ENCODE assay signal across 27 cellular contexts in genomic region chr2:151906633-151906998, GRCh38.
DNase-seq lines count a peak whose midpoint lies in the region; ATAC-seq and TF ChIP-seq lines count a peak whose summit lies in the region.
"Had no signal": no experiment of that assay in that cellular context is flagged by ENCODE, and none has a peak within 500 bp of the region (broad histone marks: within the 10 kb centered on the region; RNA-seq: fewer than 3 reads in every experiment).

No MANE protein-coding gene starts in this region.

- no peak overlapping the region for H3K9ac ChIP-seq in OCI-LY3 (ENCODE audit: low read length)
- no peak overlapping the region for H3K9ac ChIP-seq in colonic mucosa (ENCODE audit: low read depth in 2 of 2, low read length in 2 of 2)
- H3K9ac ChIP-seq: SK-N-SH had no signal

- peak; percentile 69 for DNase-seq in putamen (ENCODE audit: low spot score)
- DNase-seq in activated T-cell treated with anti-CD3 and anti-CD28 coated beads, Interleukin-2, amount 50 U/mL, for 4 hours: no peak
- DNase-seq in colonic mucosa: no peak
- DNase-seq in aorta: no peak
- DNase-seq: DND-41; erythroblast; mesenchymal stem cell; natural killer cell; NCI-H2029; NCI-H446 treated with DMSO at 0.1 percent for 48 hours; NK-92 treated with Interleukin-12 subunit alpha and Interleukin-12 subunit beta, amount 100 ng/mL, for 24 hours; pancreas; sigmoid colon; SK-N-SH; stimulated activated CD4-positive, alpha-beta T cell treated with anti-CD3 and anti-CD28 coated beads, Interleukin-1b, Interleukin-23, amount 100 ng/mL, for 48 hours; T-helper 9 cell; trophoblast cell had no signal

- no peak overlapping the region for H3K4me3 ChIP-seq in OCI-LY3 (ENCODE audit: low read length)
- no peak overlapping the region for H3K4me3 ChIP-seq in colonic mucosa
- H3K4me3 ChIP-seq in aorta (ENCODE audit: low read length in 2 of 2): no peak overlapping the region
- H3K4me3 ChIP-seq: gastroesophageal sphincter, pancreas, sigmoid colon had no signal

- no peaks in the 10 kb centered on the region for H3K4me1 Mint-ChIP-seq in activated T-cell treated with anti-CD3 and anti-CD28 coated beads, Interleukin-2, amount 50 U/mL, for 4 hours (ENCODE audit: low read depth)
- H3K4me1 Mint-ChIP-seq: natural killer cell had no signal

- TF ChIP-seq CTCF in OCI-LY3 (IDR thresholded peaks at IDR 0.05; ENCODE audit: low read depth, low read length) (no peak), colonic mucosa (IDR thresholded peaks at IDR 0.05) (no peak)

- H3K36me3 ChIP-seq in OCI-LY3 (replicated peaks; ENCODE audit: low read depth, low read length) (no peaks in the 10 kb centered on the region), colonic mucosa (no peaks in the 10 kb centered on the region), aorta (ENCODE audit: control insufficient read depth in 1 of 2, insufficient read depth in 2 of 2, low read length in 1 of 2) (no peaks in the 10 kb centered on the region)
- H3K36me3 ChIP-seq: gastroesophageal sphincter, pancreas, sigmoid colon had no signal

- H3K9me3 ChIP-seq in OCI-LY3 (ENCODE audit: insufficient read depth, low read length): no peaks in the 10 kb centered on the region
- H3K9me3 ChIP-seq in colonic mucosa: no peaks in the 10 kb centered on the region
- H3K9me3 ChIP-seq in aorta (ENCODE audit: control insufficient read depth, low read length): no peaks in the 10 kb centered on the region
- H3K9me3 ChIP-seq: gastroesophageal sphincter, pancreas, sigmoid colon, SK-N-SH had no signal

- H3K4me1 ChIP-seq in OCI-LY3 (ENCODE audit: low read length): peaks cover 27% of the 10 kb centered on the region
- no peaks in the 10 kb centered on the region for H3K4me1 ChIP-seq in colonic mucosa
- peaks cover 0 to 3% of the 10 kb centered on the region in 2 donors for H3K4me1 ChIP-seq in aorta (ENCODE audit: control insufficient read depth in 1 of 2, insufficient read depth in 2 of 2, low read length in 2 of 2)
- H3K4me1 ChIP-seq: pancreas, sigmoid colon had no signal

- H3K4me3 Mint-ChIP-seq in activated T-cell treated with anti-CD3 and anti-CD28 coated beads, Interleukin-2, amount 50 U/mL, for 4 hours: no peak overlapping the region
- H3K4me3 Mint-ChIP-seq: activated naive CD8-positive, alpha-beta T cell; IgD-negative memory B cell; natural killer cell; stimulated activated naive CD8-positive, alpha-beta T cell treated with anti-CD3 and anti-CD28 coated beads, Interleukin-15, Interleukin-2, amounts not matched to agents 100 ng/mL and 50 ng/mL, for 24 hours had no signal

- peak overlapping the region; percentile 43; the same call in 1 of the 2 replicates for H3K4me2 ChIP-seq in OCI-LY3 (ENCODE audit: low read length)
- H3K4me2 ChIP-seq: SK-N-SH had no signal

- peaks cover 3% of the 10 kb centered on the region for H3K27me3 Mint-ChIP-seq in activated T-cell treated with anti-CD3 and anti-CD28 coated beads, Interleukin-2, amount 50 U/mL, for 4 hours (ENCODE audit: low read depth)
- H3K27me3 Mint-ChIP-seq: IgD-negative memory B cell had no signal

- ATAC-seq in GM19324 (IDR thresholded peaks at IDR 0.05; ENCODE audit: low FRiP score, unreplicated experiment) (peak; percentile 14), HG02588 (IDR thresholded peaks at IDR 0.05; ENCODE audit: unreplicated experiment) (peak; percentile 9), HG03442 (IDR thresholded peaks at IDR 0.05; ENCODE audit: unreplicated experiment) (no peak), aorta (ENCODE audit: low FRiP score) (no peak)
- no peak for ATAC-seq in activated T-cell treated with anti-CD3 and anti-CD28 coated beads, Interleukin-2, amount 50 U/mL, for 4 hours
- ATAC-seq: activated CD4-positive, CD25-positive, alpha-beta regulatory T cell treated with anti-CD3 and anti-CD28 coated beads, Interleukin-2, amount 50 U/mL, for 24 hours; gastroesophageal sphincter; natural killer cell; pancreas had no signal

- peaks cover 6% of the 10 kb centered on the region; the same call in 1 of the 2 replicates for H3K27me3 ChIP-seq in OCI-LY3 (ENCODE audit: low read depth, low read length)
- no peaks in the 10 kb centered on the region for H3K27me3 ChIP-seq in colonic mucosa
- H3K27me3 ChIP-seq in aorta (ENCODE audit: control insufficient read depth in 1 of 2, insufficient read depth in 2 of 2, low read length in 1 of 2): no peaks in the 10 kb centered on the region
- H3K27me3 ChIP-seq: gastroesophageal sphincter, pancreas, sigmoid colon had no signal

- WGBS in aorta, 2 donors: 94 to 98% methylated on average over 2 of the region's 2 CpGs

- intact Hi-C loops in colonic mucosa (cut with DNase I): no loop called here
- intact Hi-C loops in aorta (cut with DNase I): loop anchor here in 1 of 2 donors (10.0 kb wide), 1 partner anchor 48 kb away; no protein-coding TSS in a partner anchor

- no peaks in the 10 kb centered on the region for H3K9me3 Mint-ChIP-seq in activated T-cell treated with anti-CD3 and anti-CD28 coated beads, Interleukin-2, amount 50 U/mL, for 4 hours
- H3K9me3 Mint-ChIP-seq: IgD-negative memory B cell; natural killer cell; stimulated activated naive CD8-positive, alpha-beta T cell treated with anti-CD3 and anti-CD28 coated beads, Interleukin-15, Interleukin-2, amounts not matched to agents 100 ng/mL and 50 ng/mL, for 24 hours had no signal

- H3K27ac ChIP-seq in OCI-LY3 (ENCODE audit: low read length) (no peak overlapping the region; the same call in 1 of the 2 replicates), colonic mucosa (no peak overlapping the region), aorta (ENCODE audit: low read depth in 1 of 2, low read length in 2 of 2) (no peak overlapping the region)
- H3K27ac ChIP-seq: gastroesophageal sphincter, HL-60, pancreas, sigmoid colon had no signal

- H3K36me3 Mint-ChIP-seq in activated T-cell treated with anti-CD3 and anti-CD28 coated beads, Interleukin-2, amount 50 U/mL, for 4 hours (ENCODE audit: insufficient read depth): no peaks in the 10 kb centered on the region
- H3K36me3 Mint-ChIP-seq: activated naive CD8-positive, alpha-beta T cell; natural killer cell had no signal

- H2AFZ ChIP-seq in OCI-LY3 (ENCODE audit: low read depth, low read length): no peak overlapping the region

- no peaks in the 10 kb centered on the region for H3K79me2 ChIP-seq in OCI-LY3 (ENCODE audit: low read length)

- no peaks in the 10 kb centered on the region for H4K20me1 ChIP-seq in OCI-LY3 (ENCODE audit: insufficient read depth, low read length)

Comparison
In these comparisons a context has a peak if more than half of its experiments do, and no peak if none do; other contexts are left out.
1. ATAC-seq: peak in GM19324 (single experiment) and HG02588 (single experiment); none in activated T-cell treated with anti-CD3 and anti-CD28 coated beads, Interleukin-2, amount 50 U/mL, for 4 hours (0 of 2), HG03442 (single experiment) and aorta (single experiment).